Comparison of ENCODE assay signal across 8 cellular contexts in genomic region chr17:45235071-45236001, GRCh38. TPM values are rescaled to one million over a fixed set of nuclear protein-coding genes. Genes with fewer than 3 reads are reported as not detected.
DNase-seq lines count a peak whose midpoint lies in the region; ATAC-seq, FAIRE-seq and TF ChIP-seq lines count a peak whose summit lies in the region.

No MANE protein-coding gene starts in this region.

- H3K27ac Mint-ChIP-seq in stimulated activated naive CD8-positive, alpha-beta T cell treated with anti-CD3 and anti-CD28 coated beads, Interleukin-15, amount 100 ng/mL, for 72 hours, result peak overlapping the region in 1 of 2 donors; percentile 55

- dilution Hi-C loops in endothelial cell of umbilical vein (cut with MboI; ENCODE audit: extremely low pct_ligation_motif_present, low sequenced_read_pairs), result no loop called here

- H3K27me3 Mint-ChIP-seq in stimulated activated naive CD8-positive, alpha-beta T cell treated with anti-CD3 and anti-CD28 coated beads, Interleukin-15, amount 100 ng/mL, for 72 hours, result no peaks in the 10 kb centered on the region

- peaks cover 92% of the 10 kb centered on the region for H3K4me1 Mint-ChIP-seq in stimulated activated naive CD8-positive, alpha-beta T cell treated with anti-CD3 and anti-CD28 coated beads, Interleukin-15, amount 100 ng/mL, for 72 hours

- H3K4me3 Mint-ChIP-seq in stimulated activated naive CD8-positive, alpha-beta T cell treated with anti-CD3 and anti-CD28 coated beads, Interleukin-15, amount 100 ng/mL, for 72 hours, result peak overlapping the region; percentile 1 to 58

- H3K9me3 ChIP-seq in GM23248 (ENCODE audit: low read depth) (no peaks in the 10 kb centered on the region), endothelial cell of umbilical vein (replicated peaks; ENCODE audit: control insufficient read depth, insufficient read depth, low read length) (no peaks in the 10 kb centered on the region)

- in situ Hi-C loops in GM23248 (cut with MboI), result no loop called here

- H3K27me3 ChIP-seq in GM23248 (replicated peaks; ENCODE audit: insufficient read depth) (no peaks in the 10 kb centered on the region), endothelial cell of umbilical vein (ENCODE audit: control insufficient read depth in 2 of 2, insufficient read depth in 2 of 2, low read length in 2 of 2) (peaks cover under 1 to 2% of the 10 kb centered on the region in 2 experiments)

- H3K4me2 ChIP-seq in GM23248 (ENCODE audit: unreplicated experiment) (no peak overlapping the region), endothelial cell of umbilical vein (ENCODE audit: insufficient read depth, low read length) (no peak overlapping the region)

- H3K4me3 ChIP-seq in AG10803 (ENCODE audit: low read length) (no peak overlapping the region), GM23248 (no peak overlapping the region), endothelial cell of umbilical vein (replicated peaks in 1 of 3; ENCODE audit: insufficient read depth in 1 of 3, low read depth in 1 of 3, low read length in 3 of 3) (no peak overlapping the region)

- H3K27ac ChIP-seq in GM23248, result no peak overlapping the region
- H3K27ac ChIP-seq in endothelial cell of umbilical vein (ENCODE audit: insufficient read depth, low read depth, low read length), result no peak overlapping the region

- DNase-seq in AG10803 (ENCODE audit: low read depth) (peak; percentile 69), GM23248 (peak; percentile 75), NOMO-1 treated with DMSO at 0.1 percent for 48 hours (lab: John Stamatoyannopoulos, UW; ENCODE audit: unreplicated experiment) (peak; percentile 61), endothelial cell of umbilical vein (ENCODE audit: low read depth, low spot score) (peak; percentile 77), mucosa of gallbladder (ENCODE audit: low spot score) (peak; percentile 77)
- peak; percentile 90 for DNase-seq in activated CD8-positive, alpha-beta memory T cell treated with anti-CD3 and anti-CD28 coated beads for 24 hours
- DNase-seq in stimulated activated naive CD8-positive, alpha-beta T cell treated with anti-CD3 and anti-CD28 coated beads, Interleukin-15, amount 100 ng/mL, for 72 hours, result peak; percentile 60 to 66

- peaks cover 17% of the 10 kb centered on the region for H3K4me1 ChIP-seq in GM23248 (ENCODE audit: insufficient read depth)
- H3K4me1 ChIP-seq in endothelial cell of umbilical vein (ENCODE audit: control insufficient read depth, extremely low read depth, insufficient read depth, low read length), result no peaks in the 10 kb centered on the region

- TF ChIP-seq CTCF in AG10803 (conservative IDR thresholded peaks at IDR 0.05; ENCODE audit: low read length) (peak; percentile 85), endothelial cell of umbilical vein (IDR thresholded peaks at IDR 0.05; ENCODE audit: extremely low read depth in 1 of 2, insufficient read depth in 1 of 2, low read depth in 1 of 2, low read length in 2 of 2) (peak; percentile 82 to 87)

- H3K9ac ChIP-seq in GM23248 (no peak overlapping the region), endothelial cell of umbilical vein (replicated peaks; ENCODE audit: extremely low read depth, insufficient read depth, low read length) (no peak overlapping the region)

- WGBS in GM23248 (ENCODE audit: low coverage in 1 of 2, low lambda C conversion rate in 2 of 2, missing lambda C conversion rate in 2 of 2), 2 experiments, result 29 to 30% methylated on average over 9 of the region's 9 CpGs

- no peak overlapping the region for H2AFZ ChIP-seq in GM23248
- H2AFZ ChIP-seq in endothelial cell of umbilical vein (ENCODE audit: low read depth, low read length), result no peak overlapping the region

- H3F3A ChIP-seq in GM23248 (ENCODE audit: insufficient read depth), result no peaks in the 10 kb centered on the region

- H4K20me1 ChIP-seq in GM23248 (ENCODE audit: insufficient read depth) (no peaks in the 10 kb centered on the region), endothelial cell of umbilical vein (replicated peaks; ENCODE audit: control insufficient read depth, extremely low read depth, insufficient read depth, low read length) (no peaks in the 10 kb centered on the region)

- TF ChIP-seq POLR2A in endothelial cell of umbilical vein (IDR thresholded peaks at IDR 0.05; ENCODE audit: low read depth, low read length), result no peak

- CTCF ChIA-PET in endothelial cell of umbilical vein (lab: Charles Lee), result interaction anchor here (0.9 to 3.5 kb wide), 23 partner anchors 9 to 617 kb away, joined by 3 to 73 read pairs (median 4); partner anchors contain the start of genes ACBD4 and MAP3K14

- no TSS peak for BruUV-seq in endothelial cell of umbilical vein (replicated peaks; lab: Mats Ljungman, UMichigan)

- no peaks in the 10 kb centered on the region for H3K36me3 ChIP-seq in GM23248 (ENCODE audit: low read depth)
- no peaks in the 10 kb centered on the region for H3K36me3 ChIP-seq in endothelial cell of umbilical vein (ENCODE audit: control insufficient read depth in 2 of 2, extremely low read depth in 1 of 2, insufficient read depth in 2 of 2, low read length in 2 of 2)

- POLR2A ChIA-PET in endothelial cell of umbilical vein (lab: Charles Lee), result no interaction called here

- no peaks in the 10 kb centered on the region for H3K9me1 ChIP-seq in endothelial cell of umbilical vein (replicated peaks; ENCODE audit: control insufficient read depth, extremely low read depth, insufficient read depth, low read length)

- peak; percentile 88 for FAIRE-seq in endothelial cell of umbilical vein (lab: Jason Lieb, UNC)

- intact Hi-C loops in endothelial cell of umbilical vein (cut with micrococcal nuclease), result loop anchor here (1.0 kb wide), 3 partner anchors 16 to 150 kb away; partner anchors contain the start of gene ACBD4

- H3K9me2 ChIP-seq in GM23248 (ENCODE audit: insufficient read depth), result no peaks in the 10 kb centered on the region

- no peaks in the 10 kb centered on the region for H3K79me2 ChIP-seq in GM23248 (ENCODE audit: insufficient read depth)
- no peaks in the 10 kb centered on the region for H3K79me2 ChIP-seq in endothelial cell of umbilical vein (ENCODE audit: control insufficient read depth, insufficient read depth, low read length)

- peak; percentile 55 for ATAC-seq in stimulated activated naive CD8-positive, alpha-beta T cell treated with anti-CD3 and anti-CD28 coated beads, Interleukin-15, amount 100 ng/mL, for 72 hours
- no peak for ATAC-seq in GM18520 (IDR thresholded peaks at IDR 0.05; ENCODE audit: unreplicated experiment)

- no peaks in the 10 kb centered on the region for H3K9me3 Mint-ChIP-seq in stimulated activated naive CD8-positive, alpha-beta T cell treated with anti-CD3 and anti-CD28 coated beads, Interleukin-15, amount 100 ng/mL, for 72 hours

TF ChIP-seq in endothelial cell of umbilical vein, 7 proteins besides CTCF, POLR2A, EP300 and RAD21:
- no peak for TF ChIP-seq POLR2AphosphoS5 (IDR thresholded peaks at IDR 0.05; ENCODE audit: insufficient read depth, low read depth, low read length)
- TF ChIP-seq FOS (IDR thresholded peaks at IDR 0.05; ENCODE audit: borderline replicate concordance, insufficient read depth, low read length), result no peak
- no peak for TF ChIP-seq MYC (IDR thresholded peaks at IDR 0.05; ENCODE audit: low read depth, low read length)
- TF ChIP-seq GATA2 (IDR thresholded peaks at IDR 0.05; ENCODE audit: insufficient read depth, insufficient read length, low read depth, low read length), result no peak
- no peak for TF ChIP-seq JUN (IDR thresholded peaks at IDR 0.05; ENCODE audit: borderline replicate concordance, insufficient read depth, insufficient read length, low read depth)
- TF ChIP-seq EZH2 (IDR thresholded peaks at IDR 0.05; ENCODE audit: borderline replicate concordance, low read depth, low read length, severe bottlenecking), result no peak
- no peak for TF ChIP-seq MAX (IDR thresholded peaks at IDR 0.05; ENCODE audit: insufficient read depth, insufficient read length)

RNA-seq across cellular contexts. Expression of gene FMNL1, which starts 13.7 kb away (rescaled TPM):
- 4.2 and 10.5 TPM in 2 replicates for total RNA-seq in GM23248 (2014; rRNA removed; shearing (Covaris generic))
- 1.4 and 1.7 TPM in 2 replicates for polyA plus RNA-seq in GM23248 (2016; fragmentation: Nextera tagmentation; extraction: Ambion mirVana)
- 1.6 and 1.7 TPM in 2 replicates for total RNA-seq in endothelial cell of umbilical vein
- polyA plus RNA-seq in endothelial cell of umbilical vein, result 0.30 and 0.95 TPM in 2 replicates
- 0.53 and 0.79 TPM in 2 replicates for polyA plus RNA-seq in endothelial cell of umbilical vein (2011; cell fraction: cytosol; rRNA removed)
- polyA plus RNA-seq in endothelial cell of umbilical vein (2011; cell fraction: nucleus; rRNA removed), result 3.0 TPM in 2 replicates
- polyA plus RNA-seq in endothelial cell of umbilical vein (2012), result 1.4 and 4.0 TPM in 2 replicates
- 1.1 TPM in 2 replicates for polyA minus RNA-seq in endothelial cell of umbilical vein
- polyA minus RNA-seq in endothelial cell of umbilical vein (2011; cell fraction: cytosol; rRNA and poly(A)+ RNA removed), result 11.8 TPM
- 1.0 and 1.3 TPM in 2 replicates for polyA minus RNA-seq in endothelial cell of umbilical vein (2011; cell fraction: nucleus; rRNA and poly(A)+ RNA removed)
- 30.7 TPM for total RNA-seq in mucosa of gallbladder

RNA-seq across cellular contexts. Expression of gene SPATA32, which starts 26.6 kb away (rescaled TPM):
- total RNA-seq in GM23248 (2014; rRNA removed; shearing (Covaris generic)), result not detected in 2 replicates
- polyA plus RNA-seq in GM23248 (2016; fragmentation: Nextera tagmentation; extraction: Ambion mirVana) (not detected in 2 replicates), endothelial cell of umbilical vein (not detected in 2 replicates)
- total RNA-seq in endothelial cell of umbilical vein (not detected in 2 replicates), mucosa of gallbladder (not detected)
- polyA plus RNA-seq in endothelial cell of umbilical vein (2011; cell fraction: cytosol; rRNA removed), result not detected in 2 replicates
- not detected in 2 replicates for polyA plus RNA-seq in endothelial cell of umbilical vein (2011; cell fraction: nucleus; rRNA removed)
- polyA plus RNA-seq in endothelial cell of umbilical vein (2012), result not detected in 2 replicates
- not detected in 2 replicates for polyA minus RNA-seq in endothelial cell of umbilical vein
- not detected for polyA minus RNA-seq in endothelial cell of umbilical vein (2011; cell fraction: cytosol; rRNA and poly(A)+ RNA removed)
- not detected in 2 replicates for polyA minus RNA-seq in endothelial cell of umbilical vein (2011; cell fraction: nucleus; rRNA and poly(A)+ RNA removed)
